ENCODE assay signal across 8 cellular contexts in the genomic region with DNA sequence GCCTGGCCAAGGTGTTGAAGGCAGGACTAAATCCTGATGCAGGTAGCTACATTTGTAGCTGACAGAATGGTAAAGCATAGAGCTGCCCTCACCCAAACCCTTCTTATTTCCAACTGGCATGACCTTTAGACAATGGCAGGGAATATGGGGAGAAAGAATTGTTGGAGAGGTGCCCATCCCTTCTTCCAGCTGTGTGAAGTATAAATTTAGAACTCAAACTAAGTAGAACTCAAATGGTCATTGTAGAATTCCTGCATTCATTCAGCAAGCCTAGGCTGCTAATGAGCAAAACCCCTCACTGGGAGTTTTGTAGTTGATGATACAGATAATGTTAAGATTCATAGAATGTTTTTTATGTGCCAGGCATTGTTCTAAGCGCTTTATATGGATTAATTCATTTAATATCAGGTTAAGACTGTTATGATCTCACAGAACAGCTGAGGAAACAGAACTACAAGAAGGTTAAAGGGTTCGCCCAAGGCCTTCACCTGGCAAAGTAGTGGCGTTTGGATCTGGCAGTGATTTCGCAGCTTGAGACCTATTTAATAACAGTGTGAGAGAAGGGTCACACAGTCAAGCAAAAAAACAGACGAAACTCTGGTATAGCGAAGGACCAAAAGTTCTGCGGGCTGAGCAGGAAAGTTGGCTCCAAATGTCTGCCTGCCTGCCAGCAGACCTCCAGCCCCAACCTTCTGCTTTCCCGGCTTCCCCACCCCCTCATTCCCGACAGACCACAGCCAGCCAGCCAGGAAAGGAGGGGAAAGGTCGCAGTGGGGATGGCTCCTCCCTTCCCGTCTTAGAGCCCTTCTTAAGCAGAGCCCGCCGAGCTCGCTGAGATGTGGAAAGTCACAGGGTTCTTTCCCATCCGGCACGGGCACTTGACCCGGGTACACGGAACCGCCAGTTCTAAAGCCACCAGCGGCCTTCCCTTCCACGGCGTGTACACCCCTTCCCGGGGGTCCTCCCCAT. TPM values are rescaled to one million over a fixed set of nuclear protein-coding genes. Genes with fewer than 3 reads are reported as not detected.
A peak's percentile ranks its signal among the peaks of the same experiment; 100 is the strongest.
DNase-seq lines count a peak whose midpoint lies in the region; ATAC-seq and FAIRE-seq lines count a peak whose summit lies in the region.

No MANE protein-coding gene starts in this region.

- peaks cover 0 to 4% (median 0%) of the 10 kb centered on the region in 5 donors for H3K27me3 Mint-ChIP-seq in naive thymus-derived CD8-positive, alpha-beta T cell

- H3K27ac Mint-ChIP-seq in naive thymus-derived CD8-positive, alpha-beta T cell, result peak overlapping the region in 2 of 10 donors; percentile 43 to 62

- no peak for ATAC-seq in naive thymus-derived CD8-positive, alpha-beta T cell
- ATAC-seq in HG02885 (IDR thresholded peaks at IDR 0.05; ENCODE audit: poor library complexity, unreplicated experiment) (no peak), HG03139 (IDR thresholded peaks at IDR 0.05; ENCODE audit: unreplicated experiment) (no peak)

- peak overlapping the region; percentile 26 to 67 (median 54) for H3K4me3 Mint-ChIP-seq in naive thymus-derived CD8-positive, alpha-beta T cell

- H3K4me1 Mint-ChIP-seq in naive thymus-derived CD8-positive, alpha-beta T cell, result peaks cover 10 to 24% (median 23%) of the 10 kb centered on the region in 4 donors

- no peak for FAIRE-seq in RCC 7860 (lab: Jason Lieb, UNC)

- POLR2A ChIA-PET in naive thymus-derived CD8-positive, alpha-beta T cell (lab: Charles Lee), result interaction anchor here (1.0 to 2.7 kb wide), 2 partner anchors 45 to 64 kb away, joined by 3 to 10 read pairs; no protein-coding TSS in a partner anchor

- no peaks in the 10 kb centered on the region for H3K36me3 Mint-ChIP-seq in naive thymus-derived CD8-positive, alpha-beta T cell

- DNase-seq in AG20443 (ENCODE audit: low spot score) (peak; percentile 71), RCC 7860 (ENCODE audit: low spot score) (peak; percentile 21), fibroblast of the conjunctiva (ENCODE audit: low read depth) (peak; percentile 87), DMS114 treated with DMSO at 0.1 percent for 48 hours (lab: John Stamatoyannopoulos, UW; ENCODE audit: unreplicated experiment) (no peak)
- no peak for DNase-seq in naive thymus-derived CD8-positive, alpha-beta T cell
- DNase-seq in activated CD4-positive, CD25-positive, alpha-beta regulatory T cell treated with anti-CD3 and anti-CD28 coated beads, Interleukin-2, amount 50 U/mL, for 72 hours, result no peak

- no peaks in the 10 kb centered on the region for H3K9me3 Mint-ChIP-seq in naive thymus-derived CD8-positive, alpha-beta T cell

RNA-seq across cellular contexts. Expression of a gene that starts 1.6 kb away (rescaled TPM):
- total RNA-seq in naive thymus-derived CD8-positive, alpha-beta T cell, result 1 to 10 TPM; 3.4 to 3.8 TPM
- 1 to 10 TPM; 2.9 to 3.4 (median 3.2) TPM for polyA plus RNA-seq in naive thymus-derived CD8-positive, alpha-beta T cell

RNA-seq across cellular contexts. Expression of a gene that starts 22.4 kb away (rescaled TPM):
- total RNA-seq in naive thymus-derived CD8-positive, alpha-beta T cell, result 10 to 100 TPM; 29.2 to 38.0 TPM
- polyA plus RNA-seq in naive thymus-derived CD8-positive, alpha-beta T cell, result 10 to 100 TPM; 11.5 to 28.7 (median 21.3) TPM

RNA-seq across cellular contexts. Expression of a gene that starts 44.3 kb away (rescaled TPM):
- total RNA-seq in naive thymus-derived CD8-positive, alpha-beta T cell, result 10 to 100 TPM; 36.9 to 45.0 TPM
- 10 to 100 TPM; 30.2 to 39.5 (median 32.9) TPM for polyA plus RNA-seq in naive thymus-derived CD8-positive, alpha-beta T cell

Comparison
In these comparisons a context has a peak if more than half of its experiments do, and no peak if none do; other contexts are left out.
1. DNase-seq: peak in AG20443 (single experiment), RCC 7860 (single experiment) and fibroblast of the conjunctiva (single experiment); none in naive thymus-derived CD8-positive, alpha-beta T cell (0 of 10), activated CD4-positive, CD25-positive, alpha-beta regulatory T cell treated with anti-CD3 and anti-CD28 coated beads, Interleukin-2, amount 50 U/mL, for 72 hours (single experiment) and DMS114 treated with DMSO at 0.1 percent for 48 hours (single experiment).